Comparison of ENCODE assay signal across 1 cellular context in the genomic region with DNA sequence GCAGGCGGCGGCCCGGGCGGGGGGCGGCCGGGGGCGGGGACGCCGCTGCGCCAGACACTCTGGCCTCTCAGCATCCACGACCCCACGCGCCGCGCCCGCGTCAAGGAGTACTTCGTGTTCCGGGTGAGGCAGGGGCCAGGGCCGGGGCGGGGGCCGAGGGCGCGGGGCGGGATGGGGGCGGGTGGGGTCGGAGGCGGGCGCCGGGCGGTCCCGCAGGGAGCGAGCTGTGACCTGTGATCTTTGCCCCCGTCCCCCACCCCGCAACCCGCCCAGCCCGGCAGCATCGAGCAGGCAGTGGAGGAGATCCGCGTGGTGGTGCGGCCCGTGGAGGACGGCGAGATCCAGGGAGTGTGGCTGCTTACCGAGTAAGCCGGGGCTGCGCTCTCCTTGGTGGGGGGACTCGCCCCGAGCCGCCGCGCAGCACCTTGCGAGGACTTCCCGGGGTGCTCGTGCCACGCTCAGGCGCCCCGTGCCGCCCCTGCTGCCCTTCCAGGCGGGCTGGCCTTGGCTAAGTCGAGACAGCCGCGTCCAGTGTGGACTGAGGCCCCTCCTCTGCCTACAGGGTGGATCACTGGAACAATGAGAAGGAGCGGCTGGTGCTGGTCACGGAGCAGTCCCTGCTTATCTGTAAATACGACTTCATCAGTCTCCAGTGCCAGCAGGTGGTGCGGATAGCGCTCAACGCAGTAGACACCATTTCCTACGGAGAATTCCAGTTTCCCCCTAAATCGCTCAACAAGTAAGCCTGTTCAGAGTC.
TF ChIP-seq lines count a peak whose summit lies in the region.

No MANE protein-coding gene starts in this region.

TF ChIP-seq in HepG2, 621 proteins besides CTCF, POLR2A, EP300 and RAD21 (continued from another document and continues in another):
- TF ChIP-seq, protein P1, sequence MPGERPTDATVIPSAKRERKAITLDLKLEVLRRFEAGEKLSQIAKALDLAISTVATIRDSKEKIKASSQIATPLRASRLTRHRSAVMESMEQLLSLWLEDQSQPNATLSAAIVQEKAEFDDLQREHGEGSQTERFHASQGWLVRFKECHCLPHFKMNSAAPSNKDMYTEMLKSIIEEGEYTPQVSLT (CRISPR knock-in tag; IDR thresholded peaks at IDR 0.05; ENCODE audit: borderline replicate concordance, low read depth): no peak
- TF ChIP-seq PRDM10 (CRISPR knock-in tag; IDR thresholded peaks at IDR 0.05; ENCODE audit: low read depth) (no peak), TBL1XR1 (IDR thresholded peaks at IDR 0.05; ENCODE audit: borderline replicate concordance, low read length, partially characterized antibody) (no peak), FOXJ3 (CRISPR knock-in tag; IDR thresholded peaks at IDR 0.05; ENCODE audit: borderline replicate concordance) (no peak), MXD1 (CRISPR knock-in tag; IDR thresholded peaks at IDR 0.05) (peak; percentile 70; the same call in 1 of the 2 replicates), SCMH1 (CRISPR knock-in tag; IDR thresholded peaks at IDR 0.05; ENCODE audit: borderline replicate concordance) (no peak), ZNF883 (CRISPR knock-in tag; IDR thresholded peaks at IDR 0.05; ENCODE audit: not compliant biosample characterization) (peak; percentile 84), ZSCAN31 (CRISPR knock-in tag; IDR thresholded peaks at IDR 0.05; ENCODE audit: low read depth) (no peak), CBFB (CRISPR knock-in tag; IDR thresholded peaks at IDR 0.05) (no peak), HMGXB3 (CRISPR knock-in tag; IDR thresholded peaks at IDR 0.05; ENCODE audit: borderline replicate concordance) (no peak), PAX8 (CRISPR knock-in tag; IDR thresholded peaks at IDR 0.05; ENCODE audit: borderline replicate concordance) (no peak), ZNF484 (CRISPR knock-in tag; IDR thresholded peaks at IDR 0.05; ENCODE audit: borderline replicate concordance, low read depth) (no peak), MXD4 (CRISPR knock-in tag; IDR thresholded peaks at IDR 0.05) (no peak), CREM (IDR thresholded peaks at IDR 0.05) (no peak), CREM (CRISPR knock-in tag; IDR thresholded peaks at IDR 0.05) (no peak), FOSL1 (CRISPR knock-in tag; IDR thresholded peaks at IDR 0.05; ENCODE audit: borderline replicate concordance) (no peak), ZNF350 (CRISPR knock-in tag; IDR thresholded peaks at IDR 0.05; ENCODE audit: borderline replicate concordance, low read depth) (peak; percentile 58; the same call in 1 of the 2 replicates), EZH2 (conservative IDR thresholded peaks at IDR 0.05; ENCODE audit: low read depth, low read length) (no peak), YEATS2 (CRISPR knock-in tag; IDR thresholded peaks at IDR 0.05; ENCODE audit: borderline replicate concordance) (no peak), HDAC6 (IDR thresholded peaks at IDR 0.05; ENCODE audit: low read depth, low read length) (no peak), MAZ (IDR thresholded peaks at IDR 0.05; ENCODE audit: borderline replicate concordance, low read depth, low read length) (no peak), MAZ (CRISPR knock-in tag; IDR thresholded peaks at IDR 0.05; ENCODE audit: low read depth) (0 out of 2 replicates have a peak, but pooled peaks have one; percentile 53), ZNF577 (CRISPR knock-in tag; IDR thresholded peaks at IDR 0.05; ENCODE audit: borderline replicate concordance, low read depth) (no peak), ZNF180 (CRISPR knock-in tag; IDR thresholded peaks at IDR 0.05; ENCODE audit: borderline replicate concordance, low read depth) (no peak), ZNF510 (CRISPR knock-in tag; IDR thresholded peaks at IDR 0.05; ENCODE audit: low read depth) (no peak), GLI4 (CRISPR knock-in tag; IDR thresholded peaks at IDR 0.05; ENCODE audit: borderline replicate concordance) (0 out of 2 replicates have a peak, but pooled peaks have one; percentile 29), KDM4B (CRISPR knock-in tag; IDR thresholded peaks at IDR 0.05) (no peak), SRSF9 (IDR thresholded peaks at IDR 0.05; ENCODE audit: borderline replicate concordance, insufficient read depth, low read depth, low read length, poor library complexity, severe bottlenecking) (no peak), MED13 (CRISPR knock-in tag; IDR thresholded peaks at IDR 0.05) (no peak), ZNF703 (CRISPR knock-in tag; IDR thresholded peaks at IDR 0.05; ENCODE audit: borderline replicate concordance) (no peak)
- TF ChIP-seq, protein P2, sequence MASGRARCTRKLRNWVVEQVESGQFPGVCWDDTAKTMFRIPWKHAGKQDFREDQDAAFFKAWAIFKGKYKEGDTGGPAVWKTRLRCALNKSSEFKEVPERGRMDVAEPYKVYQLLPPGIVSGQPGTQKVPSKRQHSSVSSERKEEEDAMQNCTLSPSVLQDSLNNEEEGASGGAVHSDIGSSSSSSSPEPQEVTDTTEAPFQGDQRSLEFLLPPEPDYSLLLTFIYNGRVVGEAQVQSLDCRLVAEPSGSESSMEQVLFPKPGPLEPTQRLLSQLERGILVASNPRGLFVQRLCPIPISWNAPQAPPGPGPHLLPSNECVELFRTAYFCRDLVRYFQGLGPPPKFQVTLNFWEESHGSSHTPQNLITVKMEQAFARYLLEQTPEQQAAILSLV (CRISPR knock-in tag; IDR thresholded peaks at IDR 0.05; ENCODE audit: borderline replicate concordance): no peak; the same call in 1 of the 2 replicates
- TF ChIP-seq, protein P3, sequence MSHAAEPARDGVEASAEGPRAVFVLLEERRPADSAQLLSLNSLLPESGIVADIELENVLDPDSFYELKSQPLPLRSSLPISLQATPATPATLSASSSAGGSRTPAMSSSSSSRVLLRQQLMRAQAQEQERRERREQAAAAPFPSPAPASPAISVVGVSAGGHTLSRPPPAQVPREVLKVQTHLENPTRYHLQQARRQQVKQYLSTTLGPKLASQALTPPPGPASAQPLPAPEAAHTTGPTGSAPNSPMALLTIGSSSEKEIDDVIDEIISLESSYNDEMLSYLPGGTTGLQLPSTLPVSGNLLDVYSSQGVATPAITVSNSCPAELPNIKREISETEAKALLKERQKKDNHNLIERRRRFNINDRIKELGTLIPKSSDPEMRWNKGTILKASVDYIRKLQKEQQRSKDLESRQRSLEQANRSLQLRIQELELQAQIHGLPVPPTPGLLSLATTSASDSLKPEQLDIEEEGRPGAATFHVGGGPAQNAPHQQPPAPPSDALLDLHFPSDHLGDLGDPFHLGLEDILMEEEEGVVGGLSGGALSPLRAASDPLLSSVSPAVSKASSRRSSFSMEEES (CRISPR knock-in tag; IDR thresholded peaks at IDR 0.05): no peak
- TF ChIP-seq, protein P4, sequence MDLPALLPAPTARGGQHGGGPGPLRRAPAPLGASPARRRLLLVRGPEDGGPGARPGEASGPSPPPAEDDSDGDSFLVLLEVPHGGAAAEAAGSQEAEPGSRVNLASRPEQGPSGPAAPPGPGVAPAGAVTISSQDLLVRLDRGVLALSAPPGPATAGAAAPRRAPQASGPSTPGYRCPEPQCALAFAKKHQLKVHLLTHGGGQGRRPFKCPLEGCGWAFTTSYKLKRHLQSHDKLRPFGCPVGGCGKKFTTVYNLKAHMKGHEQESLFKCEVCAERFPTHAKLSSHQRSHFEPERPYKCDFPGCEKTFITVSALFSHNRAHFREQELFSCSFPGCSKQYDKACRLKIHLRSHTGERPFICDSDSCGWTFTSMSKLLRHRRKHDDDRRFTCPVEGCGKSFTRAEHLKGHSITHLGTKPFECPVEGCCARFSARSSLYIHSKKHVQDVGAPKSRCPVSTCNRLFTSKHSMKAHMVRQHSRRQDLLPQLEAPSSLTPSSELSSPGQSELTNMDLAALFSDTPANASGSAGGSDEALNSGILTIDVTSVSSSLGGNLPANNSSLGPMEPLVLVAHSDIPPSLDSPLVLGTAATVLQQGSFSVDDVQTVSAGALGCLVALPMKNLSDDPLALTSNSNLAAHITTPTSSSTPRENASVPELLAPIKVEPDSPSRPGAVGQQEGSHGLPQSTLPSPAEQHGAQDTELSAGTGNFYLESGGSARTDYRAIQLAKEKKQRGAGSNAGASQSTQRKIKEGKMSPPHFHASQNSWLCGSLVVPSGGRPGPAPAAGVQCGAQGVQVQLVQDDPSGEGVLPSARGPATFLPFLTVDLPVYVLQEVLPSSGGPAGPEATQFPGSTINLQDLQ (CRISPR knock-in tag; IDR thresholded peaks at IDR 0.05): no peak
- TF ChIP-seq, protein P5, sequence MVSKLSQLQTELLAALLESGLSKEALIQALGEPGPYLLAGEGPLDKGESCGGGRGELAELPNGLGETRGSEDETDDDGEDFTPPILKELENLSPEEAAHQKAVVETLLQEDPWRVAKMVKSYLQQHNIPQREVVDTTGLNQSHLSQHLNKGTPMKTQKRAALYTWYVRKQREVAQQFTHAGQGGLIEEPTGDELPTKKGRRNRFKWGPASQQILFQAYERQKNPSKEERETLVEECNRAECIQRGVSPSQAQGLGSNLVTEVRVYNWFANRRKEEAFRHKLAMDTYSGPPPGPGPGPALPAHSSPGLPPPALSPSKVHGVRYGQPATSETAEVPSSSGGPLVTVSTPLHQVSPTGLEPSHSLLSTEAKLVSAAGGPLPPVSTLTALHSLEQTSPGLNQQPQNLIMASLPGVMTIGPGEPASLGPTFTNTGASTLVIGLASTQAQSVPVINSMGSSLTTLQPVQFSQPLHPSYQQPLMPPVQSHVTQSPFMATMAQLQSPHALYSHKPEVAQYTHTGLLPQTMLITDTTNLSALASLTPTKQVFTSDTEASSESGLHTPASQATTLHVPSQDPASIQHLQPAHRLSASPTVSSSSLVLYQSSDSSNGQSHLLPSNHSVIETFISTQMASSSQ (IDR thresholded peaks at IDR 0.05; ENCODE audit: low read depth): no peak
- TF ChIP-seq, protein P5 (CRISPR knock-in tag; IDR thresholded peaks at IDR 0.05; ENCODE audit: borderline replicate concordance): 0 out of 2 replicates have a peak, but pooled peaks have one; percentile 16
